ENCODE assay signal across 8 cellular contexts in genomic region chr18:58768293-58768974, GRCh38.
DNase-seq lines count a peak whose midpoint lies in the region; ATAC-seq and TF ChIP-seq lines count a peak whose summit lies in the region.

No MANE protein-coding gene starts in this region.

- peak overlapping the region; percentile 33 for H3K4me3 ChIP-seq in WI38 (ENCODE audit: low read depth, low read length)

- DNase-seq in NCI-H2081 (lab: John Stamatoyannopoulos, UW) (peak; percentile 79), NCI-H2081 treated with DMSO at 0.1 percent for 48 hours (lab: John Stamatoyannopoulos, UW) (no peak), NCI-H2029 treated with DMSO at 0.1 percent for 48 hours (lab: John Stamatoyannopoulos, UW) (peak; percentile 37), T47D (ENCODE audit: low read depth in 1 of 2, low spot score in 1 of 2) (peak; percentile 59 to 68), inferior parietal cortex (ENCODE audit: extremely low spot score) (peak; percentile 73)
- peak; percentile 85 for DNase-seq in stimulated activated CD4-positive, alpha-beta T cell treated with anti-CD3 and anti-CD28 coated beads, Interleukin-15, amount 100 ng/mL, for 24 hours

- ATAC-seq in HG02970 (IDR thresholded peaks at IDR 0.05; ENCODE audit: low FRiP score, unreplicated experiment) = peak; percentile 59

- in situ Hi-C loops in T47D (cut with HindIII; ENCODE audit: low pct_unique_long_range_greater_than_20kb, low sequenced_read_pairs) = no loop called here

- peak; percentile 76 for TF ChIP-seq CTCF in WI38 (IDR thresholded peaks at IDR 0.05; ENCODE audit: low read depth, low read length)
